9 cellular contexts compared by ENCODE assay signal in genomic region chr1:176119549-176119948, GRCh38.
DNase-seq lines count a peak whose midpoint lies in the region; ATAC-seq and TF ChIP-seq lines count a peak whose summit lies in the region.
"Had no signal": no experiment of that assay in that cellular context is flagged by ENCODE, and none has a peak within 500 bp of the region (broad histone marks: within the 10 kb centered on the region; RNA-seq: fewer than 3 reads in every experiment).

No MANE protein-coding gene starts in this region.

- no peaks in the 10 kb centered on the region for H3K79me2 ChIP-seq in OCI-LY1 (ENCODE audit: insufficient read depth, low read length)

- peaks cover 24% of the 10 kb centered on the region for H3K36me3 ChIP-seq in OCI-LY1 (ENCODE audit: insufficient read depth, low read length)

- no peak overlapping the region for H3K4me2 ChIP-seq in OCI-LY1 (ENCODE audit: low read length)

- no peak overlapping the region for H3K9ac ChIP-seq in OCI-LY1 (ENCODE audit: low read length)

- H3K9me3 ChIP-seq in OCI-LY1 (ENCODE audit: low read length): peaks cover 7% of the 10 kb centered on the region; the same call in 1 of the 2 replicates

- peak; percentile 54 for TF ChIP-seq CTCF in OCI-LY1 (IDR thresholded peaks at IDR 0.05; ENCODE audit: low read length)
- TF ChIP-seq CTCF in lower leg skin (IDR thresholded peaks at IDR 0.05): no peak

- no peaks in the 10 kb centered on the region for H3F3A ChIP-seq in OCI-LY1 (ENCODE audit: insufficient read depth, low read length)

- TF ChIP-seq POLR2A in lower leg skin (IDR thresholded peaks at IDR 0.05): no peak

- ATAC-seq in GM21717 (IDR thresholded peaks at IDR 0.05; ENCODE audit: unreplicated experiment): peak; percentile 49

- H2AFZ ChIP-seq in OCI-LY1 (ENCODE audit: low read length): no peak overlapping the region

- DNase-seq in DMS114 treated with DMSO at 0.1 percent for 48 hours (lab: John Stamatoyannopoulos, UW; ENCODE audit: unreplicated experiment): peak; percentile 28
- DNase-seq in germinal center (ENCODE audit: low spot score): peak; percentile 3
- no peak for DNase-seq in T-helper 9 cell
- DNase-seq in lower leg skin (ENCODE audit: low spot score in 2 of 2): no peak
- no peak for DNase-seq in NCI-H1417 (lab: John Stamatoyannopoulos, UW)
- no peak for DNase-seq in SHP77 treated with DMSO at 0.1 percent for 48 hours (lab: John Stamatoyannopoulos, UW)
- DNase-seq: NCI-H226 had no signal

- no peak overlapping the region for H3K27ac ChIP-seq in OCI-LY1 (ENCODE audit: low read depth, low read length, poor library complexity, severe bottlenecking)

- H3K9me2 ChIP-seq in OCI-LY1 (ENCODE audit: low read depth, low read length): no peaks in the 10 kb centered on the region

- no peaks in the 10 kb centered on the region for H4K20me1 ChIP-seq in OCI-LY1 (ENCODE audit: insufficient read depth, low read length)

- H3K4me3 ChIP-seq in OCI-LY1 (ENCODE audit: low read depth, low read length, poor library complexity, severe bottlenecking) (no peak overlapping the region), lower leg skin (ENCODE audit: low read depth, poor library complexity, severe bottlenecking) (no peak overlapping the region)

- H3K27me3 ChIP-seq in OCI-LY1 (ENCODE audit: insufficient read depth, low read length): no peaks in the 10 kb centered on the region

- WGBS in lower leg skin, 2 donors: 71 to 79% methylated on average over 1 of the region's 1 CpG

- intact Hi-C loops in lower leg skin (cut with DNase I; ENCODE audit: low total_unique reads): no loop called here

- no peaks in the 10 kb centered on the region for H3K4me1 ChIP-seq in OCI-LY1 (ENCODE audit: insufficient read depth, low read length, severe bottlenecking)

Comparison
In these comparisons a context has a peak if more than half of its experiments do, and no peak if none do; other contexts are left out.
1. DNase-seq: peak in DMS114 treated with DMSO at 0.1 percent for 48 hours (single experiment) and germinal center (single experiment); none in T-helper 9 cell (single experiment), lower leg skin (0 of 2), NCI-H1417 (0 of 3) and SHP77 treated with DMSO at 0.1 percent for 48 hours (single experiment).